36 cellular contexts compared by ENCODE assay signal in genomic region chr5:40154194-40154593, GRCh38.
A peak's percentile ranks its signal among the peaks of the same experiment; 100 is the strongest.
DNase-seq lines count a peak whose midpoint lies in the region; FAIRE-seq and TF ChIP-seq lines count a peak whose summit lies in the region.
"Had no signal": no experiment of that assay in that cellular context is flagged by ENCODE, and none has a peak within 500 bp of the region (broad histone marks: within the 10 kb centered on the region; RNA-seq: fewer than 3 reads in every experiment).

No MANE protein-coding gene starts in this region.

- H3K9me3 Mint-ChIP-seq in osteocyte (ENCODE audit: unreplicated experiment), result no peaks in the 10 kb centered on the region
- H3K9me3 Mint-ChIP-seq: CD4-positive, alpha-beta memory T cell; CD4-positive, alpha-beta T cell; CD8-positive, alpha-beta memory T cell; CD8-positive, alpha-beta T cell had no signal

- H3K36me3 Mint-ChIP-seq in osteocyte (ENCODE audit: unreplicated experiment), result no peaks in the 10 kb centered on the region
- H3K36me3 Mint-ChIP-seq: CD14-positive monocyte; CD4-positive, alpha-beta memory T cell; CD4-positive, CD25-positive, alpha-beta regulatory T cell; CD8-positive, alpha-beta T cell had no signal

- H3K27ac ChIP-seq in neural cell (ENCODE audit: low read length), result no peak overlapping the region
- H3K27ac ChIP-seq: 22Rv1; A549; BLaER1; BLaER1 treated with 17β-estradiol and CSF1 and Interleukin-3, amounts not matched to agents 10 nM and 100 nM; C4-2B had no signal

- TF ChIP-seq CTCF in choroid plexus epithelial cell (conservative IDR thresholded peaks at IDR 0.05; ENCODE audit: low read depth, low read length), result no peak
- no peak for TF ChIP-seq CTCF in neural cell (IDR thresholded peaks at IDR 0.05; ENCODE audit: poor library complexity, severe bottlenecking)
- no peak for TF ChIP-seq CTCF in osteocyte (IDR thresholded peaks at IDR 0.05)

- H3K9me3 ChIP-seq in neural cell (ENCODE audit: low read length), result no peaks in the 10 kb centered on the region
- H3K9me3 ChIP-seq: A549; BE2C; BLaER1; BLaER1 treated with 17β-estradiol and CSF1 and Interleukin-3, amounts not matched to agents 10 nM and 100 nM; Caco-2 had no signal

- H3K27ac Mint-ChIP-seq in osteocyte (ENCODE audit: unreplicated experiment), result no peak overlapping the region
- H3K27ac Mint-ChIP-seq: B cell; CD14-positive monocyte; CD4-positive, alpha-beta memory T cell; CD4-positive, alpha-beta T cell; CD4-positive, CD25-positive, alpha-beta regulatory T cell; CD8-positive, alpha-beta memory T cell; CD8-positive, alpha-beta T cell had no signal

- no peak overlapping the region for H3K4me2 ChIP-seq in neural cell (ENCODE audit: low read length)
- H3K4me2 ChIP-seq: A549; BLaER1; BLaER1 treated with 17β-estradiol and CSF1 and Interleukin-3, amounts not matched to agents 10 nM and 100 nM had no signal

- H2AFZ ChIP-seq in neural cell (ENCODE audit: low read depth, low read length), result no peak overlapping the region

- no peak for DNase-seq in H54 (ENCODE audit: insufficient read length, low spot score)
- peak; percentile 25 for DNase-seq in choroid plexus epithelial cell (ENCODE audit: low read depth)
- peak; percentile 41 for DNase-seq in iris pigment epithelial cell (ENCODE audit: low read depth)
- no peak for DNase-seq in osteocyte (ENCODE audit: extremely low spot score, unreplicated experiment)
- DNase-seq in NCI-H510A treated with DMSO at 0.1 percent for 48 hours (lab: John Stamatoyannopoulos, UW), result no peak
- no peak for DNase-seq in T-helper 1 cell
- DNase-seq in AG08395 (ENCODE audit: low spot score), result no peak
- DNase-seq: 8988T; ACHN; AML-193; BE2C; C1 segment of cervical spinal cord; Caco-2; Calu3; CD4-positive, alpha-beta memory T cell; CD4-positive, alpha-beta T cell; CD4-positive, CD25-positive, alpha-beta regulatory T cell; CD8-positive, alpha-beta memory T cell; CD8-positive, alpha-beta T cell; COR-L47; DMS 273 treated with DMSO at 0.1 percent for 48 hours; DMS153; DMS53; DMS79; DMS79 treated with DMSO at 0.1 percent for 48 hours; DND-41 had no signal

- H4K20me1 ChIP-seq in neural cell (ENCODE audit: insufficient read depth), result no peaks in the 10 kb centered on the region
- H4K20me1 ChIP-seq: BLaER1; BLaER1 treated with 17β-estradiol and CSF1 and Interleukin-3, amounts not matched to agents 10 nM and 100 nM had no signal

- TF ChIP-seq EP300 in neural cell (conservative IDR thresholded peaks at IDR 0.05; ENCODE audit: poor library complexity, severe bottlenecking), result peak; percentile 86

- no peaks in the 10 kb centered on the region for H3F3A ChIP-seq in neural cell (ENCODE audit: insufficient read depth, low read length, poor library complexity, severe bottlenecking)

- H3K4me1 Mint-ChIP-seq in osteocyte (ENCODE audit: unreplicated experiment), result no peaks in the 10 kb centered on the region
- H3K4me1 Mint-ChIP-seq: B cell; CD14-positive monocyte; CD8-positive, alpha-beta memory T cell had no signal

- H3K9ac ChIP-seq in neural cell (ENCODE audit: low read length), result no peak overlapping the region
- H3K9ac ChIP-seq: BLaER1; BLaER1 treated with 17β-estradiol and CSF1 and Interleukin-3, amounts not matched to agents 10 nM and 100 nM had no signal

- no peak for TF ChIP-seq POLR2A in H54 (IDR thresholded peaks at IDR 0.05; ENCODE audit: low read depth, low read length)

- H3K4me3 ChIP-seq in choroid plexus epithelial cell (ENCODE audit: low read depth, low read length) (no peak overlapping the region), neural cell (ENCODE audit: low read length) (no peak overlapping the region)
- H3K4me3 ChIP-seq: A549; BLaER1; BLaER1 treated with 17β-estradiol and CSF1 and Interleukin-3, amounts not matched to agents 10 nM and 100 nM had no signal

- H3K4me3 Mint-ChIP-seq in osteocyte (ENCODE audit: unreplicated experiment), result no peak overlapping the region
- H3K4me3 Mint-ChIP-seq: B cell; CD14-positive monocyte; CD4-positive, alpha-beta memory T cell; CD4-positive, alpha-beta T cell; CD4-positive, CD25-positive, alpha-beta regulatory T cell; CD8-positive, alpha-beta memory T cell; CD8-positive, alpha-beta T cell had no signal

- H3K36me3 ChIP-seq in neural cell (ENCODE audit: insufficient read depth, low read length), result no peaks in the 10 kb centered on the region
- H3K36me3 ChIP-seq: BE2C; BLaER1; BLaER1 treated with 17β-estradiol and CSF1 and Interleukin-3, amounts not matched to agents 10 nM and 100 nM had no signal

- no peaks in the 10 kb centered on the region for H3K27me3 ChIP-seq in neural cell (ENCODE audit: insufficient read depth, low read depth, low read length)
- H3K27me3 ChIP-seq: BE2C; BLaER1; BLaER1 treated with 17β-estradiol and CSF1 and Interleukin-3, amounts not matched to agents 10 nM and 100 nM had no signal

- H3K79me2 ChIP-seq in neural cell (replicated peaks; ENCODE audit: insufficient read depth, low read length), result no peaks in the 10 kb centered on the region

- TF ChIP-seq RAD21 in neural cell (conservative IDR thresholded peaks at IDR 0.05), result no peak

- H3K9me2 ChIP-seq in neural cell (ENCODE audit: insufficient read depth, low read length), result no peaks in the 10 kb centered on the region

- FAIRE-seq in H54 (lab: Jason Lieb, UNC), result peak; percentile 53
- FAIRE-seq: A204.1, A549, D721Med had no signal

- H3K27me3 Mint-ChIP-seq in osteocyte (ENCODE audit: unreplicated experiment), result peaks cover 26% of the 10 kb centered on the region
- H3K27me3 Mint-ChIP-seq: B cell; CD4-positive, alpha-beta memory T cell; CD4-positive, alpha-beta T cell had no signal

TF ChIP-seq in neural cell, 6 proteins besides CTCF, POLR2A, EP300 and RAD21:
- TF ChIP-seq SMC3 (conservative IDR thresholded peaks at IDR 0.05; ENCODE audit: poor library complexity), result no peak
- TF ChIP-seq POLR2AphosphoS5 (IDR thresholded peaks at IDR 0.05), result peak; percentile 65
TF ChIP-seq in neural cell: peak in this region for 1.

Comparison
In these comparisons a context has a peak if more than half of its experiments do, and no peak if none do; other contexts are left out.
1. DNase-seq: peak in choroid plexus epithelial cell (single experiment) and iris pigment epithelial cell (single experiment); none in H54 (single experiment), osteocyte (single experiment), NCI-H510A treated with DMSO at 0.1 percent for 48 hours (single experiment), T-helper 1 cell (0 of 5) and AG08395 (single experiment).